ENCODE assay signal across 38 cellular contexts in genomic region chr12:71190822-71191221, GRCh38. TPM values are rescaled to one million over a fixed set of nuclear protein-coding genes. Genes with fewer than 3 reads are reported as not detected.
"Had no signal": no experiment of that assay in that cellular context is flagged by ENCODE, and none has a peak within 500 bp of the region (broad histone marks: within the 10 kb centered on the region; RNA-seq: fewer than 3 reads in every experiment).

No MANE protein-coding gene starts in this region.

- H3K4me1 Mint-ChIP-seq: activated B cell treated with CpG ODN at 0.5 μM for 24 hours; activated CD4-positive, alpha-beta memory T cell treated with anti-CD3 and anti-CD28 coated beads, Interleukin-2, amount 10 ng/mL, durations not matched to agents 7 days and 5 days; activated CD4-positive, alpha-beta T cell treated with anti-CD3 and anti-CD28 coated beads, Interleukin-2, amount 10 ng/mL, durations not matched to agents 24 days and 14 days; activated CD8-positive, alpha-beta memory T cell treated with anti-CD3 and anti-CD28 coated beads, Interleukin-2, amount 10 ng/mL, durations not matched to agents 7 days and 5 days; activated naive CD4-positive, alpha-beta T cell treated with anti-CD3 and anti-CD28 coated beads, Interleukin-2, amount 10 ng/mL, durations not matched to agents 7 days and 5 days; activated naive CD4-positive, alpha-beta T cell treated with anti-CD3 and anti-CD28 coated beads, Interleukin-2, amount 50 U/mL, for 24 hours; activated naive CD8-positive, alpha-beta T cell treated with anti-CD3 and anti-CD28 coated beads, Interleukin-2, amount 10 ng/mL, durations not matched to agents 7 days and 5 days; activated naive CD8-positive, alpha-beta T cell treated with anti-CD3 and anti-CD28 coated beads, Interleukin-2, amount 50 U/mL, for 24 hours; brain; central memory CD8-positive, alpha-beta T cell had no signal

- H3K27ac Mint-ChIP-seq: activated B cell treated with CpG ODN at 0.5 μM for 24 hours; activated CD4-positive, alpha-beta memory T cell treated with anti-CD3 and anti-CD28 coated beads, Interleukin-2, amount 10 ng/mL, durations not matched to agents 7 days and 5 days; activated CD4-positive, alpha-beta T cell treated with anti-CD3 and anti-CD28 coated beads, Interleukin-2, amount 10 ng/mL, durations not matched to agents 24 days and 14 days; activated CD8-positive, alpha-beta memory T cell treated with anti-CD3 and anti-CD28 coated beads, Interleukin-2, amount 10 ng/mL, durations not matched to agents 7 days and 5 days; activated CD8-positive, alpha-beta T cell treated with anti-CD3 and anti-CD28 coated beads, Interleukin-2, amount 10 ng/mL, durations not matched to agents 7 days and 5 days; activated naive CD4-positive, alpha-beta T cell treated with anti-CD3 and anti-CD28 coated beads, Interleukin-2, amount 10 ng/mL, durations not matched to agents 7 days and 5 days; activated naive CD4-positive, alpha-beta T cell treated with anti-CD3 and anti-CD28 coated beads, Interleukin-2, amount 50 U/mL, for 24 hours; activated naive CD8-positive, alpha-beta T cell; activated naive CD8-positive, alpha-beta T cell treated with anti-CD3 and anti-CD28 coated beads, Interleukin-2, amount 10 ng/mL, durations not matched to agents 7 days and 5 days; activated naive CD8-positive, alpha-beta T cell treated with anti-CD3 and anti-CD28 coated beads, Interleukin-2, amount 50 U/mL, for 24 hours; activated T-cell treated with anti-CD3 and anti-CD28 coated beads, Interleukin-2, amount 50 U/mL, for 24 hours; activated T-helper 2 cell treated with anti-CD3 and anti-CD28 coated beads, Interferon-gamma antibody, Interleukin-2, Interleukin-4, amounts not matched to agents 10 μg/mL and 5 μg/mL and 100 μg/mL, durations not matched to agents 14 hours and 24 hours and 36 hours; brain; T-helper 1 cell treated with Interleukin-12 subunit alpha and Interleukin-12 subunit beta and Interleukin-4 antibody, amounts not matched to agents 30 μg/mL and 1 μg/mL, for 36 hours; T-helper 2 cell treated with Interferon-gamma antibody and Interleukin-4, amounts not matched to agents 5 μg/mL and 100 μg/mL, for 36 hours had no signal

- ATAC-seq: activated CD8-positive, alpha-beta memory T cell treated with anti-CD3 and anti-CD28 coated beads, Interleukin-2, amount 10 ng/mL, durations not matched to agents 7 days and 5 days; activated CD8-positive, alpha-beta T cell treated with anti-CD3 and anti-CD28 coated beads, Interleukin-2, amount 10 ng/mL, durations not matched to agents 7 days and 5 days; activated naive CD8-positive, alpha-beta T cell treated with anti-CD3 and anti-CD28 coated beads, Interleukin-2, amount 50 U/mL, for 24 hours had no signal

- H3K27me3 Mint-ChIP-seq: activated B cell treated with CpG ODN at 0.5 μM for 24 hours; activated CD4-positive, alpha-beta memory T cell treated with anti-CD3 and anti-CD28 coated beads, Interleukin-2, amount 10 ng/mL, durations not matched to agents 7 days and 5 days; activated CD4-positive, alpha-beta T cell treated with anti-CD3 and anti-CD28 coated beads, Interleukin-2, amount 10 ng/mL, durations not matched to agents 24 days and 14 days; activated CD8-positive, alpha-beta memory T cell treated with anti-CD3 and anti-CD28 coated beads, Interleukin-2, amount 10 ng/mL, durations not matched to agents 7 days and 5 days; activated naive CD4-positive, alpha-beta T cell treated with anti-CD3 and anti-CD28 coated beads, Interleukin-2, amount 10 ng/mL, durations not matched to agents 7 days and 5 days; activated naive CD4-positive, alpha-beta T cell treated with anti-CD3 and anti-CD28 coated beads, Interleukin-2, amount 50 U/mL, for 24 hours; activated naive CD8-positive, alpha-beta T cell; activated naive CD8-positive, alpha-beta T cell treated with anti-CD3 and anti-CD28 coated beads, Interleukin-2, amount 10 ng/mL, durations not matched to agents 7 days and 5 days; activated T-cell treated with anti-CD3 and anti-CD28 coated beads, Interleukin-2, amount 50 U/mL, for 24 hours; central memory CD8-positive, alpha-beta T cell had no signal

- H3K36me3 Mint-ChIP-seq: activated CD8-positive, alpha-beta memory T cell treated with anti-CD3 and anti-CD28 coated beads, Interleukin-2, amount 10 ng/mL, durations not matched to agents 7 days and 5 days; activated naive CD4-positive, alpha-beta T cell treated with anti-CD3 and anti-CD28 coated beads, Interleukin-2, amount 10 ng/mL, durations not matched to agents 7 days and 5 days; activated naive CD4-positive, alpha-beta T cell treated with anti-CD3 and anti-CD28 coated beads, Interleukin-2, amount 50 U/mL, for 24 hours; activated naive CD8-positive, alpha-beta T cell; activated naive CD8-positive, alpha-beta T cell treated with anti-CD3 and anti-CD28 coated beads, Interleukin-2, amount 10 ng/mL, durations not matched to agents 7 days and 5 days; brain had no signal

- DNase-seq: activated B cell treated with CpG ODN at 0.5 μM for 24 hours; activated CD4-positive, alpha-beta memory T cell treated with anti-CD3 and anti-CD28 coated beads, Interleukin-2, amount 10 ng/mL, durations not matched to agents 7 days and 5 days; activated CD4-positive, alpha-beta T cell treated with anti-CD3 and anti-CD28 coated beads for 4 hours; activated CD4-positive, alpha-beta T cell treated with anti-CD3 and anti-CD28 coated beads, Interleukin-2, amount 10 ng/mL, durations not matched to agents 24 days and 14 days; activated CD4-positive, alpha-beta T cell treated with anti-CD3 and anti-CD28 coated beads, Interleukin-2, amount 50 U/mL, for 1 hour; activated CD4-positive, alpha-beta T cell treated with anti-CD3 and anti-CD28 coated beads, Interleukin-2, amount 50 U/mL, for 4 hours; activated CD4-positive, CD25-positive, alpha-beta regulatory T cell treated with anti-CD3 and anti-CD28 coated beads, Interleukin-2, amount 50 U/mL, for 72 hours; activated CD8-positive, alpha-beta memory T cell treated with anti-CD3 and anti-CD28 coated beads for 24 hours; activated CD8-positive, alpha-beta memory T cell treated with anti-CD3 and anti-CD28 coated beads, Interleukin-2, amount 10 ng/mL, durations not matched to agents 7 days and 5 days; activated CD8-positive, alpha-beta memory T cell treated with anti-CD3 and anti-CD28 coated beads, Interleukin-2, amount 50 U/mL, for 48 hours; activated CD8-positive, alpha-beta T cell treated with anti-CD3 and anti-CD28 coated beads, Interleukin-2, amount 10 ng/mL, durations not matched to agents 7 days and 5 days; activated effector memory CD4-positive, alpha-beta T cell treated with Interleukin-2 at 50 U/mL for 16 hours; activated gamma-delta T cell; activated naive CD4-positive, alpha-beta T cell treated with anti-CD3 and anti-CD28 coated beads, Interleukin-2, amount 10 ng/mL, durations not matched to agents 7 days and 5 days; activated naive CD4-positive, alpha-beta T cell treated with Interleukin-2 at 50 U/mL for 16 hours; activated naive CD8-positive, alpha-beta T cell treated with anti-CD3 and anti-CD28 coated beads, Interleukin-2, amount 10 ng/mL, durations not matched to agents 7 days and 5 days; activated naive CD8-positive, alpha-beta T cell treated with anti-CD3 and anti-CD28 coated beads, Interleukin-2, amount 50 U/mL, for 24 hours; activated T-cell treated with anti-CD3 and anti-CD28 coated beads, Interleukin-2, amount 50 U/mL, for 24 hours; activated T-cell treated with anti-CD3 and anti-CD28 coated beads, Interleukin-2, amount 50 U/mL, for 48 hours; amygdala; anterior cingulate cortex; caudate nucleus; cerebellar nuclear complex; T-helper 1 cell; T-helper 2 cell; T-helper 9 cell had no signal

- H3K9me3 Mint-ChIP-seq: activated B cell treated with CpG ODN at 0.5 μM for 24 hours; activated CD4-positive, alpha-beta memory T cell treated with anti-CD3 and anti-CD28 coated beads, Interleukin-2, amount 10 ng/mL, durations not matched to agents 7 days and 5 days; activated CD4-positive, alpha-beta T cell treated with anti-CD3 and anti-CD28 coated beads, Interleukin-2, amount 10 ng/mL, durations not matched to agents 24 days and 14 days; activated naive CD4-positive, alpha-beta T cell treated with anti-CD3 and anti-CD28 coated beads, Interleukin-2, amount 10 ng/mL, durations not matched to agents 7 days and 5 days; activated naive CD4-positive, alpha-beta T cell treated with anti-CD3 and anti-CD28 coated beads, Interleukin-2, amount 50 U/mL, for 24 hours; activated naive CD8-positive, alpha-beta T cell treated with anti-CD3 and anti-CD28 coated beads, Interleukin-2, amount 10 ng/mL, durations not matched to agents 7 days and 5 days; activated naive CD8-positive, alpha-beta T cell treated with anti-CD3 and anti-CD28 coated beads, Interleukin-2, amount 50 U/mL, for 24 hours; activated T-cell treated with anti-CD3 and anti-CD28 coated beads, Interleukin-2, amount 50 U/mL, for 24 hours; activated T-helper 2 cell treated with anti-CD3 and anti-CD28 coated beads, Interferon-gamma antibody, Interleukin-2, Interleukin-4, amounts not matched to agents 10 μg/mL and 5 μg/mL and 100 μg/mL, durations not matched to agents 14 hours and 24 hours and 36 hours; T-helper 1 cell treated with Interleukin-12 subunit alpha and Interleukin-12 subunit beta and Interleukin-4 antibody, amounts not matched to agents 30 μg/mL and 1 μg/mL, for 36 hours; T-helper 2 cell treated with Interferon-gamma antibody and Interleukin-4, amounts not matched to agents 5 μg/mL and 100 μg/mL, for 36 hours had no signal

- H3K27ac ChIP-seq: ascending aorta, cardiac muscle cell, VCaP had no signal

- H3K27me3 ChIP-seq: ascending aorta, cardiac muscle cell had no signal

- H3K4me3 Mint-ChIP-seq: activated B cell treated with CpG ODN at 0.5 μM for 24 hours; activated CD4-positive, alpha-beta memory T cell treated with anti-CD3 and anti-CD28 coated beads, Interleukin-2, amount 10 ng/mL, durations not matched to agents 7 days and 5 days; activated CD4-positive, alpha-beta T cell treated with anti-CD3 and anti-CD28 coated beads, Interleukin-2, amount 10 ng/mL, durations not matched to agents 24 days and 14 days; activated CD8-positive, alpha-beta memory T cell treated with anti-CD3 and anti-CD28 coated beads, Interleukin-2, amount 10 ng/mL, durations not matched to agents 7 days and 5 days; activated CD8-positive, alpha-beta T cell treated with anti-CD3 and anti-CD28 coated beads, Interleukin-2, amount 10 ng/mL, durations not matched to agents 7 days and 5 days; activated naive CD4-positive, alpha-beta T cell treated with anti-CD3 and anti-CD28 coated beads, Interleukin-2, amount 10 ng/mL, durations not matched to agents 7 days and 5 days; activated naive CD4-positive, alpha-beta T cell treated with anti-CD3 and anti-CD28 coated beads, Interleukin-2, amount 50 U/mL, for 24 hours; activated naive CD8-positive, alpha-beta T cell; activated naive CD8-positive, alpha-beta T cell treated with anti-CD3 and anti-CD28 coated beads, Interleukin-2, amount 10 ng/mL, durations not matched to agents 7 days and 5 days; activated naive CD8-positive, alpha-beta T cell treated with anti-CD3 and anti-CD28 coated beads, Interleukin-2, amount 50 U/mL, for 24 hours; activated T-cell treated with anti-CD3 and anti-CD28 coated beads, Interleukin-2, amount 50 U/mL, for 24 hours; brain; central memory CD8-positive, alpha-beta T cell; T-helper 1 cell treated with Interleukin-12 subunit alpha and Interleukin-12 subunit beta and Interleukin-4 antibody, amounts not matched to agents 30 μg/mL and 1 μg/mL, for 36 hours; T-helper 2 cell treated with Interferon-gamma antibody and Interleukin-4, amounts not matched to agents 5 μg/mL and 100 μg/mL, for 36 hours had no signal

- H3K4me3 ChIP-seq: ascending aorta, cardiac muscle cell had no signal

- FAIRE-seq: bronchial epithelial cell, TTC549 had no signal

- H3K4me1 ChIP-seq: ascending aorta had no signal

- H3K36me3 ChIP-seq: ascending aorta, cardiac muscle cell had no signal

- H3K9me3 ChIP-seq: ascending aorta had no signal

RNA-seq across cellular contexts. Expression of gene TSPAN8, which starts 33.0 kb away (rescaled TPM):
- total RNA-seq: activated B cell treated with CpG ODN at 0.5 μM for 24 hours; activated CD4-positive, alpha-beta memory T cell treated with anti-CD3 and anti-CD28 coated beads, Interleukin-2, amount 10 ng/mL, durations not matched to agents 7 days and 5 days; activated CD4-positive, alpha-beta T cell treated with anti-CD3 and anti-CD28 coated beads, Interleukin-2, amount 10 ng/mL, durations not matched to agents 24 days and 14 days; activated CD8-positive, alpha-beta memory T cell treated with anti-CD3 and anti-CD28 coated beads, Interleukin-2, amount 10 ng/mL, durations not matched to agents 7 days and 5 days; activated CD8-positive, alpha-beta T cell treated with anti-CD3 and anti-CD28 coated beads, Interleukin-2, amount 10 ng/mL, durations not matched to agents 7 days and 5 days; activated naive CD8-positive, alpha-beta T cell treated with anti-CD3 and anti-CD28 coated beads, Interleukin-2, amount 10 ng/mL, durations not matched to agents 7 days and 5 days; activated T-helper 2 cell treated with anti-CD3 and anti-CD28 coated beads, Interferon-gamma antibody, Interleukin-2, Interleukin-4, amounts not matched to agents 10 μg/mL and 5 μg/mL and 100 μg/mL, durations not matched to agents 14 hours and 24 hours and 36 hours; bronchial epithelial cell; cardiac muscle cell had no signal
